In genomic region chr12:89762498-89763170, GRCh38 we compare ENCODE assay signal across 1 cellular context.
TF ChIP-seq lines count a peak whose summit lies in the region.

No MANE protein-coding gene starts in this region.

TF ChIP-seq in GM12878, 131 proteins besides CTCF, POLR2A, EP300 and RAD21 (continued from another document and continues in another):
- TF ChIP-seq PKNOX1 (IDR thresholded peaks at IDR 0.05) (peak; percentile 42; the same call in 1 of the 2 replicates), ZBTB11 (CRISPR knock-in tag; IDR thresholded peaks at IDR 0.05) (no peak), SMARCA5 (IDR thresholded peaks at IDR 0.05) (peak; percentile 30; the same call in 1 of the 2 replicates), MYB (IDR thresholded peaks at IDR 0.05; ENCODE audit: borderline replicate concordance, low read depth, low read length) (no peak), CEBPZ (IDR thresholded peaks at IDR 0.05; ENCODE audit: low read depth, low read length) (no peak), EZH2 (IDR thresholded peaks at IDR 0.05; ENCODE audit: borderline replicate concordance, control insufficient read depth, low read depth, low read length) (no peak), SREBF2 (IDR thresholded peaks at IDR 0.05; ENCODE audit: low read length) (no peak), RBBP5 (conservative IDR thresholded peaks at IDR 0.05) (no peak), NFIC (IDR thresholded peaks at IDR 0.05; ENCODE audit: low read depth, low read length) (peak; percentile 77; the same call in 1 of the 2 replicates), ELK1 (IDR thresholded peaks at IDR 0.05; ENCODE audit: low read depth, low read length) (no peak), POU2F2 (IDR thresholded peaks at IDR 0.05; ENCODE audit: borderline replicate concordance, low read depth, low read length) (no peak), E2F8 (IDR thresholded peaks at IDR 0.05; ENCODE audit: low read depth, partially characterized antibody) (no peak), YY1 (IDR thresholded peaks at IDR 0.05; ENCODE audit: low read depth, low read length) (no peak), ZNF24 (IDR thresholded peaks at IDR 0.05) (0 out of 2 replicates have a peak, but pooled peaks have one; percentile 39), NR2C1 (IDR thresholded peaks at IDR 0.05) (no peak), MYC (IDR thresholded peaks at IDR 0.05; ENCODE audit: insufficient read depth, insufficient read length, insufficient replicate concordance, low read length, severe bottlenecking) (no peak), IKZF1 (conservative IDR thresholded peaks at IDR 0.05) (peak; percentile 80), MEF2B (IDR thresholded peaks at IDR 0.05; ENCODE audit: partially characterized antibody, poor library complexity, severe bottlenecking) (peak; percentile 61), PML (IDR thresholded peaks at IDR 0.05; ENCODE audit: low read length) (no peak), CHD2 (IDR thresholded peaks at IDR 0.05; ENCODE audit: borderline replicate concordance, low read depth, low read length) (peak; percentile 72; the same call in 1 of the 2 replicates), SUZ12 (IDR thresholded peaks at IDR 0.05; ENCODE audit: unreplicated experiment) (no peak)
- TF ChIP-seq, protein P1, sequence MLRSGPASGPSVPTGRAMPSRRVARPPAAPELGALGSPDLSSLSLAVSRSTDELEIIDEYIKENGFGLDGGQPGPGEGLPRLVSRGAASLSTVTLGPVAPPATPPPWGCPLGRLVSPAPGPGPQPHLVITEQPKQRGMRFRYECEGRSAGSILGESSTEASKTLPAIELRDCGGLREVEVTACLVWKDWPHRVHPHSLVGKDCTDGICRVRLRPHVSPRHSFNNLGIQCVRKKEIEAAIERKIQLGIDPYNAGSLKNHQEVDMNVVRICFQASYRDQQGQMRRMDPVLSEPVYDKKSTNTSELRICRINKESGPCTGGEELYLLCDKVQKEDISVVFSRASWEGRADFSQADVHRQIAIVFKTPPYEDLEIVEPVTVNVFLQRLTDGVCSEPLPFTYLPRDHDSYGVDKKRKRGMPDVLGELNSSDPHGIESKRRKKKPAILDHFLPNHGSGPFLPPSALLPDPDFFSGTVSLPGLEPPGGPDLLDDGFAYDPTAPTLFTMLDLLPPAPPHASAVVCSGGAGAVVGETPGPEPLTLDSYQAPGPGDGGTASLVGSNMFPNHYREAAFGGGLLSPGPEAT (IDR thresholded peaks at IDR 0.05; ENCODE audit: low read depth): no peak
- TF ChIP-seq, protein P2, sequence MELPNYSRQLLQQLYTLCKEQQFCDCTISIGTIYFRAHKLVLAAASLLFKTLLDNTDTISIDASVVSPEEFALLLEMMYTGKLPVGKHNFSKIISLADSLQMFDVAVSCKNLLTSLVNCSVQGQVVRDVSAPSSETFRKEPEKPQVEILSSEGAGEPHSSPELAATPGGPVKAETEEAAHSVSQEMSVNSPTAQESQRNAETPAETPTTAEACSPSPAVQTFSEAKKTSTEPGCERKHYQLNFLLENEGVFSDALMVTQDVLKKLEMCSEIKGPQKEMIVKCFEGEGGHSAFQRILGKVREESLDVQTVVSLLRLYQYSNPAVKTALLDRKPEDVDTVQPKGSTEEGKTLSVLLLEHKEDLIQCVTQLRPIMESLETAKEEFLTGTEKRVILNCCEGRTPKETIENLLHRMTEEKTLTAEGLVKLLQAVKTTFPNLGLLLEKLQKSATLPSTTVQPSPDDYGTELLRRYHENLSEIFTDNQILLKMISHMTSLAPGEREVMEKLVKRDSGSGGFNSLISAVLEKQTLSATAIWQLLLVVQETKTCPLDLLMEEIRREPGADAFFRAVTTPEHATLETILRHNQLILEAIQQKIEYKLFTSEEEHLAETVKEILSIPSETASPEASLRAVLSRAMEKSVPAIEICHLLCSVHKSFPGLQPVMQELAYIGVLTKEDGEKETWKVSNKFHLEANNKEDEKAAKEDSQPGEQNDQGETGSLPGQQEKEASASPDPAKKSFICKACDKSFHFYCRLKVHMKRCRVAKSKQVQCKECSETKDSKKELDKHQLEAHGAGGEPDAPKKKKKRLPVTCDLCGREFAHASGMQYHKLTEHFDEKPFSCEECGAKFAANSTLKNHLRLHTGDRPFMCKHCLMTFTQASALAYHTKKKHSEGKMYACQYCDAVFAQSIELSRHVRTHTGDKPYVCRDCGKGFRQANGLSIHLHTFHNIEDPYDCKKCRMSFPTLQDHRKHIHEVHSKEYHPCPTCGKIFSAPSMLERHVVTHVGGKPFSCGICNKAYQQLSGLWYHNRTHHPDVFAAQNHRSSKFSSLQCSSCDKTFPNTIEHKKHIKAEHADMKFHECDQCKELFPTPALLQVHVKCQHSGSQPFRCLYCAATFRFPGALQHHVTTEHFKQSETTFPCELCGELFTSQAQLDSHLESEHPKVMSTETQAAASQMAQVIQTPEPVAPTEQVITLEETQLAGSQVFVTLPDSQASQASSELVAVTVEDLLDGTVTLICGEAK (IDR thresholded peaks at IDR 0.05; ENCODE audit: borderline replicate concordance): no peak
- TF ChIP-seq, protein P3, sequence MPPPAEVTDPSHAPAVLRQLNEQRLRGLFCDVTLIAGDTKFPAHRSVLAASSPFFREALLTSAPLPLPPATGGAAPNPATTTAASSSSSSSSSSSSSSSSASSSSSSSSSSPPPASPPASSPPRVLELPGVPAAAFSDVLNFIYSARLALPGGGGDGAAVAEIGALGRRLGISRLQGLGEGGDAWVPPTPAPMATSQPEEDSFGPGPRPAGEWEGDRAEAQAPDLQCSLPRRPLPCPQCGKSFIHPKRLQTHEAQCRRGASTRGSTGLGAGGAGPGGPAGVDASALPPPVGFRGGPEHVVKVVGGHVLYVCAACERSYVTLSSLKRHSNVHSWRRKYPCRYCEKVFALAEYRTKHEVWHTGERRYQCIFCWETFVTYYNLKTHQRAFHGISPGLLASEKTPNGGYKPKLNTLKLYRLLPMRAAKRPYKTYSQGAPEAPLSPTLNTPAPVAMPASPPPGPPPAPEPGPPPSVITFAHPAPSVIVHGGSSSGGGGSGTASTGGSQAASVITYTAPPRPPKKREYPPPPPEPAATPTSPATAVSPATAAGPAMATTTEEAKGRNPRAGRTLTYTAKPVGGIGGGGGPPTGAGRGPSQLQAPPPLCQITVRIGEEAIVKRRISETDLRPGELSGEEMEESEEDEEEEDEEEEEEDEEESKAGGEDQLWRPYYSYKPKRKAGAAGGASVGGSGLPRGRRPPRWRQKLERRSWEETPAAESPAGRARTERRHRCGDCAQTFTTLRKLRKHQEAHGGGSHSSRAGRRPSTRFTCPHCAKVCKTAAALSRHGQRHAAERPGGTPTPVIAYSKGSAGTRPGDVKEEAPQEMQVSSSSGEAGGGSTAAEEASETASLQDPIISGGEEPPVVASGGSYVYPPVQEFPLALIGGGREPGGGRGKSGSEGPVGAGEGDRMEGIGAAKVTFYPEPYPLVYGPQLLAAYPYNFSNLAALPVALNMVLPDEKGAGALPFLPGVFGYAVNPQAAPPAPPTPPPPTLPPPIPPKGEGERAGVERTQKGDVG (CRISPR knock-in tag; IDR thresholded peaks at IDR 0.05): no peak
- TF ChIP-seq, protein P4, sequence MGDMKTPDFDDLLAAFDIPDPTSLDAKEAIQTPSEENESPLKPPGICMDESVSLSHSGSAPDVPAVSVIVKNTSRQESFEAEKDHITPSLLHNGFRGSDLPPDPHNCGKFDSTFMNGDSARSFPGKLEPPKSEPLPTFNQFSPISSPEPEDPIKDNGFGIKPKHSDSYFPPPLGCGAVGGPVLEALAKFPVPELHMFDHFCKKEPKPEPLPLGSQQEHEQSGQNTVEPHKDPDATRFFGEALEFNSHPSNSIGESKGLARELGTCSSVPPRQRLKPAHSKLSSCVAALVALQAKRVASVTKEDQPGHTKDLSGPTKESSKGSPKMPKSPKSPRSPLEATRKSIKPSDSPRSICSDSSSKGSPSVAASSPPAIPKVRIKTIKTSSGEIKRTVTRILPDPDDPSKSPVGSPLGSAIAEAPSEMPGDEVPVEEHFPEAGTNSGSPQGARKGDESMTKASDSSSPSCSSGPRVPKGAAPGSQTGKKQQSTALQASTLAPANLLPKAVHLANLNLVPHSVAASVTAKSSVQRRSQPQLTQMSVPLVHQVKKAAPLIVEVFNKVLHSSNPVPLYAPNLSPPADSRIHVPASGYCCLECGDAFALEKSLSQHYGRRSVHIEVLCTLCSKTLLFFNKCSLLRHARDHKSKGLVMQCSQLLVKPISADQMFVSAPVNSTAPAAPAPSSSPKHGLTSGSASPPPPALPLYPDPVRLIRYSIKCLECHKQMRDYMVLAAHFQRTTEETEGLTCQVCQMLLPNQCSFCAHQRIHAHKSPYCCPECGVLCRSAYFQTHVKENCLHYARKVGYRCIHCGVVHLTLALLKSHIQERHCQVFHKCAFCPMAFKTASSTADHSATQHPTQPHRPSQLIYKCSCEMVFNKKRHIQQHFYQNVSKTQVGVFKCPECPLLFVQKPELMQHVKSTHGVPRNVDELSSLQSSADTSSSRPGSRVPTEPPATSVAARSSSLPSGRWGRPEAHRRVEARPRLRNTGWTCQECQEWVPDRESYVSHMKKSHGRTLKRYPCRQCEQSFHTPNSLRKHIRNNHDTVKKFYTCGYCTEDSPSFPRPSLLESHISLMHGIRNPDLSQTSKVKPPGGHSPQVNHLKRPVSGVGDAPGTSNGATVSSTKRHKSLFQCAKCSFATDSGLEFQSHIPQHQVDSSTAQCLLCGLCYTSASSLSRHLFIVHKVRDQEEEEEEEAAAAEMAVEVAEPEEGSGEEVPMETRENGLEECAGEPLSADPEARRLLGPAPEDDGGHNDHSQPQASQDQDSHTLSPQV (IDR thresholded peaks at IDR 0.05): no peak
